Comparison of ENCODE assay signal across 29 cellular contexts in the genomic region with DNA sequence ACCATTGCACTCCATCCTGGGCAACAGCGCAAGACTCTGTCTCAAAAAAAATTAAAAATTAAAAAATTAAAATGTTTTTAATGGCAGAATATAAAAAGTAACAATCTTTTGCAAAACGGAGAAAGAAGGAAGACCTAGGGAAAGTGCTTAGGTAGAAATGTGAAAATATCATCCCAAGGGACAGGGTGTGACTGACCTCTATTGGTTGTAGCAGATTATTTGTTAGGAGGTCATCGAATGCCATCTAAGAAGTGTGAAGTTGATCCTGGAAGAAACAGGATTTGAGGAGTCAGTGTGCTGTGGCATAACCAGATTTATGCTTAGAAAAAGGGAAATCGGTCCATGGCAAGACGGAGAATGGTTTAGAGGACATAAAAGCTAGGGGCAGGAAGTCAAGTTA. TPM values are rescaled to one million over a fixed set of nuclear protein-coding genes. Genes with fewer than 3 reads are reported as not detected.
DNase-seq lines count a peak whose midpoint lies in the region; ATAC-seq and TF ChIP-seq lines count a peak whose summit lies in the region.
"Had no signal": no experiment of that assay in that cellular context is flagged by ENCODE, and none has a peak within 500 bp of the region (broad histone marks: within the 10 kb centered on the region; RNA-seq: fewer than 3 reads in every experiment).

No MANE protein-coding gene starts in this region.

- H3K27ac ChIP-seq in GM23338 (ENCODE audit: low read depth) = no peak overlapping the region
- H3K27ac ChIP-seq in OCI-LY3 (ENCODE audit: low read length) = no peak overlapping the region
- H3K27ac ChIP-seq: esophagus muscularis mucosa, transverse colon had no signal

- H3K27ac Mint-ChIP-seq in GM23338 = no peak overlapping the region
- H3K27ac Mint-ChIP-seq: activated B cell treated with CpG ODN at 0.5 μM for 24 hours; activated T-helper 17 cell treated with anti-CD3 and anti-CD28 coated beads, Interleukin-2, amount 50 U/mL, for 72 hours; CD4-positive, CD25-positive, alpha-beta regulatory T cell had no signal

- H4K20me1 ChIP-seq in GM23338 (replicated peaks; ENCODE audit: insufficient read depth) = no peaks in the 10 kb centered on the region
- no peaks in the 10 kb centered on the region for H4K20me1 ChIP-seq in OCI-LY3 (ENCODE audit: insufficient read depth, low read length)

- H3K79me2 ChIP-seq in GM23338 (replicated peaks; ENCODE audit: insufficient read depth) = no peaks in the 10 kb centered on the region
- no peaks in the 10 kb centered on the region for H3K79me2 ChIP-seq in OCI-LY3 (ENCODE audit: low read length)

- H3K36me3 ChIP-seq in BE2C = no peaks in the 10 kb centered on the region
- H3K36me3 ChIP-seq in GM23338 (ENCODE audit: insufficient read depth) = no peaks in the 10 kb centered on the region
- no peaks in the 10 kb centered on the region for H3K36me3 ChIP-seq in OCI-LY3 (replicated peaks; ENCODE audit: low read depth, low read length)
- no peaks in the 10 kb centered on the region for H3K36me3 ChIP-seq in mucosa of descending colon (ENCODE audit: low read depth)
- H3K36me3 ChIP-seq: transverse colon had no signal

- H3K9me3 ChIP-seq in BE2C (no peaks in the 10 kb centered on the region), OCI-LY3 (ENCODE audit: insufficient read depth, low read length) (no peaks in the 10 kb centered on the region), mucosa of descending colon (no peaks in the 10 kb centered on the region)
- H3K9me3 ChIP-seq: esophagus muscularis mucosa, transverse colon had no signal

- DNase-seq in BE2C = no peak
- DNase-seq in GM23338 (ENCODE audit: low spot score) = no peak
- DNase-seq in epithelial cell of esophagus (ENCODE audit: low read depth) = no peak
- DNase-seq in omental fat pad (ENCODE audit: low spot score) = no peak
- no peak for DNase-seq in mucosa of descending colon
- DNase-seq in OCI-M1 (lab: John Stamatoyannopoulos, UW) = no peak
- DNase-seq: activated B cell treated with CpG ODN at 0.5 μM for 24 hours; activated CD4-positive, alpha-beta T cell treated with anti-CD3 and anti-CD28 coated beads, Interleukin-2, amount 50 U/mL, for 4 hours; activated naive CD4-positive, alpha-beta T cell treated with anti-CD3 and anti-CD28 coated beads, Interleukin-2, amount 50 U/mL, for 16 hours; amniotic stem cell; CD4-positive, CD25-positive, alpha-beta regulatory T cell; effector memory CD4-positive, alpha-beta T cell; foreskin melanocyte; GOT3; KG1; NCI-H1048; NCI-H1694 treated with DMSO at 0.1 percent for 48 hours; right cardiac atrium; stimulated activated CD4-positive, alpha-beta T cell treated with anti-CD3 and anti-CD28 coated beads, Interleukin-2, amount 100 ng/mL, for 24 hours; SW 1271; T-helper 9 cell; transverse colon had no signal

- TF ChIP-seq CTCF in BE2C (IDR thresholded peaks at IDR 0.05; ENCODE audit: low read depth, low read length) (peak; percentile 20; the same call in 1 of the 2 replicates), GM23338 (conservative IDR thresholded peaks at IDR 0.05; ENCODE audit: low read depth in 2 of 2) (peak; percentile 32 to 53; a peak in 3 of 4 replicates), OCI-LY3 (IDR thresholded peaks at IDR 0.05; ENCODE audit: low read depth, low read length) (peak; percentile 29), epithelial cell of esophagus (IDR thresholded peaks at IDR 0.05; ENCODE audit: insufficient read depth, low read depth, low read length, missing control alignments) (peak; percentile 13), omental fat pad (IDR thresholded peaks at IDR 0.05) (no peak), mucosa of descending colon (IDR thresholded peaks at IDR 0.05) (no peak)

- H3K4me3 ChIP-seq in BE2C (ENCODE audit: low read depth, low read length) = no peak overlapping the region
- no peak overlapping the region for H3K4me3 ChIP-seq in GM23338
- peak overlapping the region; percentile 27 for H3K4me3 ChIP-seq in OCI-LY3 (ENCODE audit: low read length)
- no peak overlapping the region for H3K4me3 ChIP-seq in epithelial cell of esophagus (ENCODE audit: low read length)
- H3K4me3 ChIP-seq in mucosa of descending colon = no peak overlapping the region
- H3K4me3 ChIP-seq: esophagus muscularis mucosa, lung, transverse colon had no signal

- no peak overlapping the region for H3K4me3 Mint-ChIP-seq in GM23338
- H3K4me3 Mint-ChIP-seq: activated B cell treated with CpG ODN at 0.5 μM for 24 hours; activated T-helper 17 cell treated with anti-CD3 and anti-CD28 coated beads, Interleukin-2, amount 50 U/mL, for 72 hours; CD4-positive, CD25-positive, alpha-beta regulatory T cell; neural crest cell had no signal

- H3K27me3 Mint-ChIP-seq in GM23338 (ENCODE audit: insufficient read depth, low read depth, poor library complexity) = no peaks in the 10 kb centered on the region
- H3K27me3 Mint-ChIP-seq: activated B cell treated with CpG ODN at 0.5 μM for 24 hours; activated T-helper 17 cell treated with anti-CD3 and anti-CD28 coated beads, Interleukin-2, amount 50 U/mL, for 72 hours had no signal

- 0 out of 2 replicates have a peak, but pooled peaks cover 2% of the 10 kb centered on the region for H3K9me2 ChIP-seq in GM23338 (ENCODE audit: insufficient read depth)

- H2AFZ ChIP-seq in GM23338 (no peak overlapping the region), OCI-LY3 (ENCODE audit: low read depth, low read length) (no peak overlapping the region)

- H3K4me1 ChIP-seq in BE2C (no peaks in the 10 kb centered on the region), GM23338 (ENCODE audit: insufficient read depth) (peaks cover 9% of the 10 kb centered on the region), OCI-LY3 (ENCODE audit: low read length) (peaks cover 44% of the 10 kb centered on the region), mucosa of descending colon (ENCODE audit: low read depth) (no peaks in the 10 kb centered on the region)

- H3K4me1 Mint-ChIP-seq in GM23338 = peaks cover 12% of the 10 kb centered on the region
- H3K4me1 Mint-ChIP-seq: neural crest cell had no signal

- H3F3A ChIP-seq in GM23338 (replicated peaks; ENCODE audit: low read depth) = no peaks in the 10 kb centered on the region

- H3K4me2 ChIP-seq in GM23338 (no peak overlapping the region), OCI-LY3 (ENCODE audit: low read length) (peak overlapping the region; percentile 57)

- no peaks in the 10 kb centered on the region for H3K36me3 Mint-ChIP-seq in GM23338 (ENCODE audit: low read depth)

- H3K9me3 Mint-ChIP-seq in GM23338 = no peaks in the 10 kb centered on the region
- H3K9me3 Mint-ChIP-seq: activated B cell treated with CpG ODN at 0.5 μM for 24 hours; activated T-helper 17 cell treated with anti-CD3 and anti-CD28 coated beads, Interleukin-2, amount 50 U/mL, for 72 hours; CD4-positive, CD25-positive, alpha-beta regulatory T cell; neural crest cell had no signal

- intact Hi-C loops in mucosa of descending colon (cut with DNase I, micrococcal nuclease) = no loop called here

- H3K9ac ChIP-seq in OCI-LY3 (ENCODE audit: low read length) = no peak overlapping the region

- peak; percentile 29; the same call in 1 of the 3 replicates for ATAC-seq in GM23338
- ATAC-seq in omental fat pad (ENCODE audit: low FRiP score) = no peak
- ATAC-seq in mucosa of descending colon = no peak
- ATAC-seq in HG03108 (IDR thresholded peaks at IDR 0.05; ENCODE audit: unreplicated experiment) = no peak
- ATAC-seq: activated T-helper 17 cell treated with anti-CD3 and anti-CD28 coated beads, Interleukin-2, amount 50 U/mL, for 72 hours; Right ventricle myocardium inferior had no signal

- H3K27me3 ChIP-seq in BE2C (no peaks in the 10 kb centered on the region), GM23338 (ENCODE audit: insufficient read depth) (no peaks in the 10 kb centered on the region), OCI-LY3 (ENCODE audit: low read depth, low read length) (no peaks in the 10 kb centered on the region)
- H3K27me3 ChIP-seq: esophagus muscularis mucosa, transverse colon had no signal

TF ChIP-seq in GM23338, 12 proteins besides CTCF, POLR2A, EP300 and RAD21:
- TF ChIP-seq, protein P1, sequence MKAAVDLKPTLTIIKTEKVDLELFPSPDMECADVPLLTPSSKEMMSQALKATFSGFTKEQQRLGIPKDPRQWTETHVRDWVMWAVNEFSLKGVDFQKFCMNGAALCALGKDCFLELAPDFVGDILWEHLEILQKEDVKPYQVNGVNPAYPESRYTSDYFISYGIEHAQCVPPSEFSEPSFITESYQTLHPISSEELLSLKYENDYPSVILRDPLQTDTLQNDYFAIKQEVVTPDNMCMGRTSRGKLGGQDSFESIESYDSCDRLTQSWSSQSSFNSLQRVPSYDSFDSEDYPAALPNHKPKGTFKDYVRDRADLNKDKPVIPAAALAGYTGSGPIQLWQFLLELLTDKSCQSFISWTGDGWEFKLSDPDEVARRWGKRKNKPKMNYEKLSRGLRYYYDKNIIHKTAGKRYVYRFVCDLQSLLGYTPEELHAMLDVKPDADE (IDR thresholded peaks at IDR 0.05) = no peak

RNA-seq across cellular contexts. Expression of a gene that starts 18.1 kb away (rescaled TPM):
- not detected for polyA plus RNA-seq in BE2C (2012; ENCODE audit: insufficient read depth, insufficient read length, low read depth)
- 1.1 TPM in 1 of 2 replicates, not detected in the other for total RNA-seq in GM23338 (2014; rRNA removed; shearing (Covaris generic))
- polyA plus RNA-seq in GM23338 (2016; fragmentation: Nextera tagmentation; extraction: Ambion mirVana) = 0.97 and 1.6 TPM in 2 replicates
- total RNA-seq in omental fat pad (1 to 10 TPM in 2 of 4 donors, under 1 TPM in 1, not detected in 1; 0.48 to 2.2 (median 1.5) TPM), mucosa of descending colon (under 1 TPM; 0.67 to 0.96 (median 0.85) TPM)
- total RNA-seq: activated B cell treated with CpG ODN at 0.5 μM for 24 hours; activated T-helper 17 cell treated with anti-CD3 and anti-CD28 coated beads, Interleukin-2, amount 50 U/mL, for 72 hours; CD4-positive, CD25-positive, alpha-beta regulatory T cell had no signal
- polyA plus RNA-seq: CD4-positive, CD25-positive, alpha-beta regulatory T cell had no signal

RNA-seq across cellular contexts. Expression of a gene that starts 24.4 kb away (rescaled TPM):
- polyA plus RNA-seq in BE2C (2012; ENCODE audit: insufficient read depth, insufficient read length, low read depth) = 11.4 TPM
- 53.8 and 67.2 TPM in 2 replicates for total RNA-seq in GM23338 (2014; rRNA removed; shearing (Covaris generic))
- 37.6 and 42.6 TPM in 2 replicates for polyA plus RNA-seq in GM23338 (2016; fragmentation: Nextera tagmentation; extraction: Ambion mirVana)
- total RNA-seq in omental fat pad = 100 to 1,000 TPM in 2 of 4 donors, 10 to 100 TPM in 2; 89.4 to 138 (median 103) TPM
- 100 to 1,000 TPM in 2 of 3 donors, 10 to 100 TPM in 1; 84.0 to 150 (median 120) TPM for total RNA-seq in mucosa of descending colon

Comparison
In these comparisons a context has a peak if more than half of its experiments do, and no peak if none do; other contexts are left out.
1. CTCF ChIP-seq: peak in BE2C (single experiment), GM23338 (2 of 2), OCI-LY3 (single experiment) and epithelial cell of esophagus (single experiment); none in omental fat pad (0 of 3) and mucosa of descending colon (single experiment).